Comparison of ENCODE assay signal across 20 cellular contexts in genomic region chr4:8247047-8247930, GRCh38. TPM values are rescaled to one million over a fixed set of nuclear protein-coding genes. Genes with fewer than 3 reads are reported as not detected.
DNase-seq lines count a peak whose midpoint lies in the region; ATAC-seq, FAIRE-seq and TF ChIP-seq lines count a peak whose summit lies in the region.
"Had no signal": no experiment of that assay in that cellular context is flagged by ENCODE, and none has a peak within 500 bp of the region (broad histone marks: within the 10 kb centered on the region; RNA-seq: fewer than 3 reads in every experiment).

No MANE protein-coding gene starts in this region.

- H3K4me1 ChIP-seq in A549 (peaks cover 24% of the 10 kb centered on the region), duodenal mucosa (ENCODE audit: control insufficient read depth in 1 of 2, insufficient read depth in 2 of 2, low read length in 2 of 2) (peaks cover 0 to 4% of the 10 kb centered on the region in 2 donors)

- no peak for TF ChIP-seq RAD21 in A549 (conservative IDR thresholded peaks at IDR 0.05 in 1 of 2, IDR thresholded peaks at IDR 0.05 in 1 of 2)

- no peaks in the 10 kb centered on the region for H3K36me3 ChIP-seq in duodenal mucosa (ENCODE audit: control insufficient read depth in 1 of 2, insufficient read depth in 2 of 2, low read length in 2 of 2)

- TF ChIP-seq CTCF in A549 (IDR thresholded peaks at IDR 0.05) = no peak

- no peak overlapping the region for H3K4me3 Mint-ChIP-seq in stimulated activated memory B cell treated with anti-CD40 and anti-IgM and Interleukin-4, amounts not matched to agents 10 μg/mL and 1 μg/mL and 100 μg/mL, for 72 hours
- H3K4me3 Mint-ChIP-seq: CD8-positive, alpha-beta T cell; endodermal cell; naive B cell had no signal

- DNase-seq in A549 (ENCODE audit: low read depth in 1 of 2, low spot score in 1 of 2) (peak in 1 of 2 experiments; percentile 53), left lobe of liver (ENCODE audit: low spot score) (peak; percentile 90), sciatic nerve (ENCODE audit: low spot score) (peak; percentile 79), SW480 (ENCODE audit: low spot score) (no peak), NCI-H774 (lab: John Stamatoyannopoulos, UW) (no peak), NCI-H1436 (lab: John Stamatoyannopoulos, UW) (no peak)
- DNase-seq: 8988T; activated CD8-positive, alpha-beta memory T cell treated with anti-CD3 and anti-CD28 coated beads, Interleukin-2, amount 50 U/mL, for 4 hours; activated naive CD4-positive, alpha-beta T cell treated with Interleukin-2 at 50 U/mL for 16 hours; CD8-positive, alpha-beta T cell; endodermal cell; HCEC 1CT; islet precursor cell; KBM-7; naive B cell; NCI-H1105; NCI-H2171; stimulated activated CD4-positive, alpha-beta T cell treated with anti-CD3 and anti-CD28 coated beads, Interleukin-4, amount 100 ng/mL, for 4 hours had no signal

- H3K4me1 Mint-ChIP-seq in stimulated activated memory B cell treated with anti-CD40 and anti-IgM and Interleukin-4, amounts not matched to agents 10 μg/mL and 1 μg/mL and 100 μg/mL, for 72 hours = peaks cover under 1% of the 10 kb centered on the region
- H3K4me1 Mint-ChIP-seq: naive B cell had no signal

- H3K9ac ChIP-seq in duodenal mucosa (ENCODE audit: low read depth in 1 of 2, low read length in 2 of 2) = no peak overlapping the region

- intact Hi-C loops in sciatic nerve (cut with DNase I) = no loop called here

- no peaks in the 10 kb centered on the region for H3K9me3 Mint-ChIP-seq in stimulated activated memory B cell treated with anti-CD40 and anti-IgM and Interleukin-4, amounts not matched to agents 10 μg/mL and 1 μg/mL and 100 μg/mL, for 72 hours
- H3K9me3 Mint-ChIP-seq: CD8-positive, alpha-beta T cell; naive B cell had no signal

- H3K4me2 ChIP-seq in A549 = peak overlapping the region; percentile 48

- CTCF ChIA-PET in A549 (lab: Yijun Ruan, JAX) = interaction anchor here (0.9 to 17.2 kb wide), 2 partner anchors 11 to 154 kb away, joined by 3 to 270 read pairs; no protein-coding TSS in a partner anchor

- peak; percentile 21 to 60; a peak in 4 of 6 replicates for ATAC-seq in A549
- peak; percentile 81 for ATAC-seq in left lobe of liver
- peak; percentile 81 for ATAC-seq in sciatic nerve
- ATAC-seq in stimulated activated memory B cell treated with anti-CD40 and anti-IgM and Interleukin-4, amounts not matched to agents 10 μg/mL and 1 μg/mL and 100 μg/mL, for 72 hours = no peak
- ATAC-seq: CD8-positive, alpha-beta T cell had no signal

- peak overlapping the region; percentile 69 to 88 for H3K27ac ChIP-seq in A549
- H3K27ac ChIP-seq in duodenal mucosa (ENCODE audit: low read depth, low read length) = peak overlapping the region; percentile 18

- FAIRE-seq in A549 (lab: Jason Lieb, UNC) = no peak

- peaks cover 24% of the 10 kb centered on the region for H3K27me3 Mint-ChIP-seq in stimulated activated memory B cell treated with anti-CD40 and anti-IgM and Interleukin-4, amounts not matched to agents 10 μg/mL and 1 μg/mL and 100 μg/mL, for 72 hours

- WGBS in A549 (ENCODE audit: missing lambda C conversion rate) = 89% methylated on average over 15 of the region's 31 CpGs

- no peak for TF ChIP-seq POLR2A in A549 (IDR thresholded peaks at IDR 0.05; ENCODE audit: low read length)

- H3K27ac Mint-ChIP-seq in stimulated activated memory B cell treated with anti-CD40 and anti-IgM and Interleukin-4, amounts not matched to agents 10 μg/mL and 1 μg/mL and 100 μg/mL, for 72 hours = no peak overlapping the region
- H3K27ac Mint-ChIP-seq: CD8-positive, alpha-beta T cell; endodermal cell had no signal

- H3K9me3 ChIP-seq in A549 = no peaks in the 10 kb centered on the region
- no peaks in the 10 kb centered on the region for H3K9me3 ChIP-seq in duodenal mucosa (ENCODE audit: control insufficient read depth in 1 of 2, low read length in 2 of 2)

- H3K36me3 Mint-ChIP-seq in stimulated activated memory B cell treated with anti-CD40 and anti-IgM and Interleukin-4, amounts not matched to agents 10 μg/mL and 1 μg/mL and 100 μg/mL, for 72 hours = no peaks in the 10 kb centered on the region
- H3K36me3 Mint-ChIP-seq: CD8-positive, alpha-beta T cell; naive B cell had no signal

- no peaks in the 10 kb centered on the region for H3K27me3 ChIP-seq in duodenal mucosa (ENCODE audit: control insufficient read depth in 1 of 2, insufficient read depth in 2 of 2, low read length in 2 of 2)

- POLR2A ChIA-PET in A549 (lab: Yijun Ruan, JAX) = no interaction called here

- no peak overlapping the region for H3K4me3 ChIP-seq in A549
- no peak overlapping the region for H3K4me3 ChIP-seq in duodenal mucosa (ENCODE audit: low read depth in 1 of 2, low read length in 2 of 2)

- TF ChIP-seq EP300 in A549 (IDR thresholded peaks at IDR 0.05) = no peak

TF ChIP-seq in A549, 52 proteins besides CTCF, POLR2A, EP300 and RAD21:
- TF ChIP-seq ZNF302 (CRISPR knock-in tag; IDR thresholded peaks at IDR 0.05) (no peak), CBX8 (IDR thresholded peaks at IDR 0.05) (no peak), HOXB13 (CRISPR knock-in tag; IDR thresholded peaks at IDR 0.05; ENCODE audit: low read depth) (no peak), JUNB (IDR thresholded peaks at IDR 0.05) (no peak), USF2 (IDR thresholded peaks at IDR 0.05) (no peak), ZSCAN20 (CRISPR knock-in tag; IDR thresholded peaks at IDR 0.05) (no peak), ZFP36 (IDR thresholded peaks at IDR 0.05; ENCODE audit: borderline replicate concordance, partially characterized antibody) (no peak), BHLHE40 (IDR thresholded peaks at IDR 0.05; ENCODE audit: low read depth, low read length) (no peak), HOXB5 (CRISPR knock-in tag; IDR thresholded peaks at IDR 0.05) (no peak), FOSL2 (IDR thresholded peaks at IDR 0.05) (no peak), FOSL2 (CRISPR knock-in tag; IDR thresholded peaks at IDR 0.05) (no peak), SMC3 (IDR thresholded peaks at IDR 0.05) (no peak), PHF8 (IDR thresholded peaks at IDR 0.05; ENCODE audit: borderline replicate concordance, low read depth) (no peak), FOXS1 (CRISPR knock-in tag; IDR thresholded peaks at IDR 0.05) (no peak)

RNA-seq across cellular contexts. Expression of gene HTRA3, which starts 22.3 kb away (rescaled TPM):
- polyA plus RNA-seq in A549 (2011; rRNA removed) = 7.4 and 9.2 TPM in 2 replicates
- polyA plus RNA-seq in A549 (2012; cell fraction: cytosol; rRNA removed) = 11.8 and 19.5 TPM in 2 replicates
- 18.5 and 23.8 TPM in 2 replicates for polyA plus RNA-seq in A549 (2012; cell fraction: nucleus; rRNA removed)
- 4.6 to 8.0 TPM (median 4.9 TPM) in 3 replicates for polyA plus RNA-seq in A549 (2017; fragmentation: RNase III; extraction: RNeasy Plus Mini Kit Qiagen cat#74134 plus additional on column Dnase treatment)
- 5.4 and 5.6 TPM in 2 replicates for polyA minus RNA-seq in A549 (2011; rRNA and poly(A)+ RNA removed)
- 1.6 TPM for total RNA-seq in left lobe of liver
- 23.7 TPM for total RNA-seq in sciatic nerve
- total RNA-seq: CD8-positive, alpha-beta T cell had no signal

RNA-seq across cellular contexts. Expression of gene SH3TC1, which starts 48.2 kb away (rescaled TPM):
- polyA plus RNA-seq in A549 (2011; rRNA removed) (2.8 and 3.3 TPM in 2 replicates), A549 (2017; fragmentation: RNase III; extraction: RNeasy Plus Mini Kit Qiagen cat#74134 plus additional on column Dnase treatment) (5.4 to 8.1 TPM (median 7.4 TPM) in 3 replicates)
- 5.0 and 6.4 TPM in 2 replicates for polyA plus RNA-seq in A549 (2012; cell fraction: cytosol; rRNA removed)
- 22.6 and 31.5 TPM in 2 replicates for polyA plus RNA-seq in A549 (2012; cell fraction: nucleus; rRNA removed)
- 6.0 and 8.6 TPM in 2 replicates for polyA minus RNA-seq in A549 (2011; rRNA and poly(A)+ RNA removed)
- total RNA-seq in left lobe of liver (33.3 TPM), sciatic nerve (52.2 TPM)

Comparison
In these comparisons a context has a peak if more than half of its experiments do, and no peak if none do; other contexts are left out.
1. DNase-seq: peak in left lobe of liver (single experiment) and sciatic nerve (single experiment); none in SW480 (single experiment), NCI-H774 (single experiment) and NCI-H1436 (single experiment).